ENCODE assay signal across 11 cellular contexts in genomic region chr1:46611691-46612221, GRCh38. TPM values are rescaled to one million over a fixed set of nuclear protein-coding genes. Genes with fewer than 3 reads are reported as not detected.
DNase-seq lines count a peak whose midpoint lies in the region; ATAC-seq and TF ChIP-seq lines count a peak whose summit lies in the region.
"Had no signal": no experiment of that assay in that cellular context is flagged by ENCODE, and none has a peak within 500 bp of the region (broad histone marks: within the 10 kb centered on the region; RNA-seq: fewer than 3 reads in every experiment).

No MANE protein-coding gene starts in this region.

- no peaks in the 10 kb centered on the region for H3F3A ChIP-seq in PC-3 (ENCODE audit: low read length, unreplicated experiment)

- H3K27ac Mint-ChIP-seq in endodermal cell = peak overlapping the region; percentile 49
- H3K27ac Mint-ChIP-seq: stimulated activated naive CD8-positive, alpha-beta T cell treated with anti-CD3 and anti-CD28 coated beads, Interleukin-15, amount 100 ng/mL, for 72 hours had no signal

- H3K4me3 ChIP-seq in PC-3 (ENCODE audit: low read length) (peak overlapping the region; percentile 37), endodermal cell (ENCODE audit: low read length) (no peak overlapping the region)

- peak overlapping the region; percentile 2; the same call in 1 of the 2 replicates for H2AFZ ChIP-seq in PC-3 (ENCODE audit: low read length)

- H3K27ac ChIP-seq in PC-3 (ENCODE audit: low read length) (peak overlapping the region; percentile 97), endodermal cell (ENCODE audit: low read depth, low read length) (no peak overlapping the region)

- peaks cover 15% of the 10 kb centered on the region for H3K27me3 Mint-ChIP-seq in endodermal cell (ENCODE audit: insufficient read depth)
- H3K27me3 Mint-ChIP-seq: stimulated activated naive CD8-positive, alpha-beta T cell treated with anti-CD3 and anti-CD28 coated beads, Interleukin-15, amount 100 ng/mL, for 72 hours had no signal

- peak; percentile 77 for ATAC-seq in PC-3
- ATAC-seq in GM21515 (IDR thresholded peaks at IDR 0.05; ENCODE audit: unreplicated experiment) = no peak
- ATAC-seq in HG03354 (IDR thresholded peaks at IDR 0.05; ENCODE audit: poor library complexity, severe bottlenecking, unreplicated experiment) = no peak
- ATAC-seq in GM19467 (IDR thresholded peaks at IDR 0.05; ENCODE audit: unreplicated experiment) = no peak
- ATAC-seq: stimulated activated naive CD8-positive, alpha-beta T cell treated with anti-CD3 and anti-CD28 coated beads, Interleukin-15, amount 100 ng/mL, for 72 hours had no signal

- intact Hi-C loops in PC-3 (cut with micrococcal nuclease) = no loop called here

- CTCF ChIA-PET in PC-3 (lab: Charles Lee) = interaction anchor here (0.6 to 1.0 kb wide), 2 partner anchors 10 to 226 kb away, joined by 3 to 4 read pairs; no protein-coding TSS in a partner anchor

- H3K4me2 ChIP-seq in PC-3 (ENCODE audit: low read length) = peak overlapping the region; percentile 74

- peaks cover 33% of the 10 kb centered on the region for H3K79me2 ChIP-seq in PC-3 (ENCODE audit: low read length)

- WGBS in endodermal cell (ENCODE audit: insufficient coverage in 1 of 2, insufficient read length in 1 of 2), 2 experiments = 75 to 80% methylated on average over 3 to 7 of the region's 7 CpGs

- H3K9ac ChIP-seq in PC-3 (ENCODE audit: low read length) (peak overlapping the region; percentile 88), endodermal cell (ENCODE audit: extremely low read depth, low read length, poor library complexity, severe bottlenecking) (no peak overlapping the region)

- H3K36me3 Mint-ChIP-seq in endodermal cell (ENCODE audit: low read depth) = peaks cover 4% of the 10 kb centered on the region

- peaks cover 24% of the 10 kb centered on the region for H3K4me1 Mint-ChIP-seq in endodermal cell

- H3K36me3 ChIP-seq in PC-3 (ENCODE audit: low read depth, low read length) = peaks cover 20% of the 10 kb centered on the region; the same call in 1 of the 2 replicates
- H3K36me3 ChIP-seq in endodermal cell (ENCODE audit: control insufficient read depth, insufficient read depth, low read length) = no peaks in the 10 kb centered on the region

- no TSS peak for BruUV-seq in PC-3 (replicated peaks; lab: Mats Ljungman, UMichigan)

- POLR2A ChIA-PET in PC-3 (lab: Charles Lee; ENCODE audit: unreplicated experiment) = no interaction called here

- H3K4me1 ChIP-seq in PC-3 (ENCODE audit: insufficient read depth, low read length) (peaks cover 52% of the 10 kb centered on the region), endodermal cell (ENCODE audit: control insufficient read depth, insufficient read depth, low read length) (peaks cover 5% of the 10 kb centered on the region)

- H3K27me3 ChIP-seq in PC-3 (ENCODE audit: low read length) (no peaks in the 10 kb centered on the region), endodermal cell (ENCODE audit: control insufficient read depth, insufficient read depth, low read length, poor library complexity, severe bottlenecking) (peaks cover 7% of the 10 kb centered on the region)

- TF ChIP-seq CTCF in PC-3 (conservative IDR thresholded peaks at IDR 0.05; ENCODE audit: low read depth, low read length) (no peak), endodermal cell (conservative IDR thresholded peaks at IDR 0.05) (no peak)

- H3K9me3 Mint-ChIP-seq in endodermal cell = no peaks in the 10 kb centered on the region
- H3K9me3 Mint-ChIP-seq: stimulated activated naive CD8-positive, alpha-beta T cell treated with anti-CD3 and anti-CD28 coated beads, Interleukin-15, amount 100 ng/mL, for 72 hours had no signal

- H3K9me2 ChIP-seq in PC-3 (replicated peaks; ENCODE audit: low read length) = no peaks in the 10 kb centered on the region

- peak; percentile 84 for DNase-seq in ELR (ENCODE audit: low read depth)
- peak; percentile 97 for DNase-seq in PC-3
- DNase-seq in endodermal cell = peak; percentile 48
- DNase-seq in renal cortical epithelial cell (ENCODE audit: low read depth) = peak; percentile 67
- no peak for DNase-seq in activated gamma-delta T cell treated with Interleukin-2 at 50 U/mL for 16 hours
- DNase-seq: activated naive CD4-positive, alpha-beta T cell treated with Interleukin-2 at 50 U/mL for 16 hours; stimulated activated CD4-positive, alpha-beta T cell treated with anti-CD3 and anti-CD28 coated beads, Interleukin-12 subunit alpha, Interleukin-12 subunit beta, amount 100 ng/mL, for 4 hours; stimulated activated naive CD8-positive, alpha-beta T cell treated with anti-CD3 and anti-CD28 coated beads, Interleukin-15, amount 100 ng/mL, for 72 hours had no signal

- no peak overlapping the region for H3K4me3 Mint-ChIP-seq in endodermal cell
- H3K4me3 Mint-ChIP-seq: stimulated activated naive CD8-positive, alpha-beta T cell treated with anti-CD3 and anti-CD28 coated beads, Interleukin-15, amount 100 ng/mL, for 72 hours had no signal

- H3K9me3 ChIP-seq in PC-3 (ENCODE audit: low read length) (no peaks in the 10 kb centered on the region), endodermal cell (ENCODE audit: control insufficient read depth, low read length) (no peaks in the 10 kb centered on the region)

- no peaks in the 10 kb centered on the region for H4K20me1 ChIP-seq in PC-3 (ENCODE audit: low read length)

RNA-seq across cellular contexts. Expression of gene MOB3C, which starts 4.9 kb away (rescaled TPM):
- 10.4 and 13.2 TPM in 2 replicates for total RNA-seq in PC-3 (2014; rRNA removed)
- 1 to 10 TPM; 1.7 to 2.3 TPM for total RNA-seq in endodermal cell
- 2.8 TPM for polyA plus RNA-seq in endodermal cell (2013, experiment 1 of 2)
- polyA plus RNA-seq in endodermal cell (2013, experiment 2 of 2) = 2.6 TPM
- total RNA-seq in renal cortical epithelial cell = 7.6 and 11.5 TPM in 2 replicates

RNA-seq across cellular contexts. Expression of gene MKNK1, which starts 7.7 kb away (rescaled TPM):
- total RNA-seq in PC-3 (2014; rRNA removed) (36.1 and 36.8 TPM in 2 replicates), endodermal cell (10 to 100 TPM; 19.9 to 28.5 TPM), renal cortical epithelial cell (17.7 and 20.0 TPM in 2 replicates)
- 22.8 TPM for polyA plus RNA-seq in endodermal cell (2013, experiment 1 of 2)
- 22.0 TPM for polyA plus RNA-seq in endodermal cell (2013, experiment 2 of 2)

RNA-seq across cellular contexts. Expression of gene ATPAF1, which starts 56.4 kb away (rescaled TPM):
- total RNA-seq in PC-3 (2014; rRNA removed) (68.3 and 83.7 TPM in 2 replicates), endodermal cell (10 to 100 TPM; 56.1 to 84.2 TPM), renal cortical epithelial cell (36.8 and 49.9 TPM in 2 replicates)
- polyA plus RNA-seq in endodermal cell (2013, experiment 1 of 2) = 70.7 TPM
- polyA plus RNA-seq in endodermal cell (2013, experiment 2 of 2) = 67.8 TPM

RNA-seq across cellular contexts. Expression of gene TEX38, which starts 59.9 kb away (rescaled TPM):
- total RNA-seq in PC-3 (2014; rRNA removed) = not detected in 2 replicates
- under 1 TPM in 1 of 2 donors, not detected in 1; 0.55 TPM for total RNA-seq in endodermal cell
- not detected for polyA plus RNA-seq in endodermal cell (2013, experiment 1 of 2)
- 0.37 TPM for polyA plus RNA-seq in endodermal cell (2013, experiment 2 of 2)
- total RNA-seq in renal cortical epithelial cell = not detected in 2 replicates
